ENCODE assay signal across 12 cellular contexts in genomic region chr3:110343945-110344344, GRCh38.
DNase-seq lines count a peak whose midpoint lies in the region; ATAC-seq and TF ChIP-seq lines count a peak whose summit lies in the region.
"Had no signal": no experiment of that assay in that cellular context is flagged by ENCODE, and none has a peak within 500 bp of the region (broad histone marks: within the 10 kb centered on the region; RNA-seq: fewer than 3 reads in every experiment).

No MANE protein-coding gene starts in this region.

- H3K36me3 ChIP-seq in colonic mucosa: no peaks in the 10 kb centered on the region
- H3K36me3 ChIP-seq: HAP-1, prostate gland had no signal

- TF ChIP-seq CTCF in fibroblast of mammary gland (conservative IDR thresholded peaks at IDR 0.05; ENCODE audit: control insufficient read depth, insufficient read depth, low read depth, low read length): no peak
- no peak for TF ChIP-seq CTCF in colonic mucosa (IDR thresholded peaks at IDR 0.05)

- H3K9ac ChIP-seq in colonic mucosa (ENCODE audit: low read depth in 2 of 2, low read length in 2 of 2): no peak overlapping the region

- H3K4me3 ChIP-seq in fibroblast of mammary gland (ENCODE audit: control insufficient read depth, low read depth, low read length) (no peak overlapping the region), colonic mucosa (no peak overlapping the region)
- H3K4me3 ChIP-seq: HAP-1, prostate gland had no signal

- ATAC-seq in GM18499 (IDR thresholded peaks at IDR 0.05; ENCODE audit: insufficient read depth, unreplicated experiment) (peak; percentile 82), GM21619 (IDR thresholded peaks at IDR 0.05; ENCODE audit: unreplicated experiment) (peak; percentile 91), HG03342 (IDR thresholded peaks at IDR 0.05; ENCODE audit: unreplicated experiment) (peak; percentile 88)

- H3K4me1 ChIP-seq in colonic mucosa: no peaks in the 10 kb centered on the region
- H3K4me1 ChIP-seq: HAP-1, prostate gland had no signal

- DNase-seq in fibroblast of mammary gland (ENCODE audit: low read depth): peak; percentile 57
- no peak for DNase-seq in NK-92 treated with Interleukin-12 subunit alpha and Interleukin-12 subunit beta, amount 100 ng/mL, for 24 hours (lab: John Stamatoyannopoulos, UW)
- no peak for DNase-seq in colonic mucosa
- no peak for DNase-seq in OCI-M2 (lab: John Stamatoyannopoulos, UW; ENCODE audit: unreplicated experiment)
- DNase-seq in anterior cingulate cortex (lab: John Stamatoyannopoulos, UW): no peak
- DNase-seq: NCI-H2107 had no signal

- H3K9me3 ChIP-seq in colonic mucosa: no peaks in the 10 kb centered on the region
- H3K9me3 ChIP-seq: HAP-1, prostate gland had no signal

- H3K27me3 ChIP-seq in colonic mucosa: no peaks in the 10 kb centered on the region

- no peak overlapping the region for H3K27ac ChIP-seq in colonic mucosa
- H3K27ac ChIP-seq: prostate gland, VCaP had no signal

- intact Hi-C loops in colonic mucosa (cut with DNase I): no loop called here
